13 cellular contexts compared by ENCODE assay signal in the genomic region with DNA sequence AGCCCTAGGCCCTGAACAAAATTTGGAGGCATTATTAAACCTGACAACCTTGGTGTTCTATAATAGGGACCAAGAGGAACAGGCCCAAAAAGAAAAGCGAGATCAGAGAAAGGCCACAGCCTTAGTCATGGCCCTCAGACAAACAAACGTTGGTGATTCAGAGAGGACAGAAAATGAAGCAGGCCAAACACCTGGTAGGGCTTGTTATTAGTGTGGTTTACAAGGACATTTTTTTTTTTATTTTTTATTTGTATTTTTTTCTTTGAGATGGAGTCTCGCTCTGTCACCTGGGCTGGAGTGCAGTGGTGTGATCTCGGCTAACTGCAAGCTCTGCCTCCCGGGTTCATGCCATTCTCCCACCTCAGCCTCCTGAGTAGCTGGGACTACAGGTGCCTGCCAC. TPM values are rescaled to one million over a fixed set of nuclear protein-coding genes. Genes with fewer than 3 reads are reported as not detected.
"Had no signal": no experiment of that assay in that cellular context is flagged by ENCODE, and none has a peak within 500 bp of the region (broad histone marks: within the 10 kb centered on the region; RNA-seq: fewer than 3 reads in every experiment).

No MANE protein-coding gene starts in this region.

RNA-seq across cellular contexts. Expression of a gene that starts 10.8 kb away (rescaled TPM):
- total RNA-seq: left lobe of liver, left ventricle myocardium superior, lung microvascular endothelial cell, mucosa of gallbladder, natural killer cell, osteocyte, posterior vena cava, right lobe of liver, testis, thyroid gland, upper lobe of left lung, vagina had no signal
- polyA plus RNA-seq: keratinocyte had no signal
